8 cellular contexts compared by ENCODE assay signal in genomic region chr17:44331249-44331760, GRCh38. TPM values are rescaled to one million over a fixed set of nuclear protein-coding genes. Genes with fewer than 3 reads are reported as not detected.
DNase-seq lines count a peak whose midpoint lies in the region; ATAC-seq and TF ChIP-seq lines count a peak whose summit lies in the region.

No MANE protein-coding gene starts in this region.

- H3K9me3 ChIP-seq in SJCRH30 (replicated peaks) (no peaks in the 10 kb centered on the region), osteoblast (ENCODE audit: low read depth, low read length) (no peaks in the 10 kb centered on the region)

- H3K27me3 ChIP-seq in SJCRH30 (peaks cover 19% of the 10 kb centered on the region), osteoblast (ENCODE audit: insufficient read depth, low read length) (peaks cover 6% of the 10 kb centered on the region)

- DNase-seq in Daoy (ENCODE audit: low read depth) (peak; percentile 42), MV-4-11 (lab: John Stamatoyannopoulos, UW) (peak; percentile 78), SJCRH30 (peak; percentile 73 to 91), foreskin melanocyte (peak; percentile 60), osteoblast (ENCODE audit: insufficient read length, low spot score, missing footprints) (peak; percentile 86), HPDE6-E6E7 (ENCODE audit: extremely low spot score) (no peak)
- DNase-seq in activated gamma-delta T cell treated with anti-CD3 and anti-CD28 coated beads, Interleukin-2, amount 50 U/mL, for 16 hours (ENCODE audit: low read depth), result peak; percentile 62

- no peaks in the 10 kb centered on the region for H4K20me1 ChIP-seq in osteoblast (ENCODE audit: insufficient read depth, low read length)

- H3K4me1 ChIP-seq in SJCRH30, result no peaks in the 10 kb centered on the region
- peaks cover 8% of the 10 kb centered on the region for H3K4me1 ChIP-seq in osteoblast (ENCODE audit: insufficient read depth, low read length)

- TF ChIP-seq CTCF in osteoblast (IDR thresholded peaks at IDR 0.05; ENCODE audit: extremely low read depth, low read depth, low read length), result peak; percentile 86

- H3K4me3 ChIP-seq in SJCRH30 (no peak overlapping the region), osteoblast (ENCODE audit: insufficient read depth, low read length) (no peak overlapping the region)

- peak overlapping the region; percentile 34 for H2AFZ ChIP-seq in osteoblast (ENCODE audit: low read length)

- no peaks in the 10 kb centered on the region for H3K79me2 ChIP-seq in osteoblast (ENCODE audit: insufficient read depth, low read length)

- H3K36me3 ChIP-seq in SJCRH30, result no peaks in the 10 kb centered on the region
- no peaks in the 10 kb centered on the region for H3K36me3 ChIP-seq in osteoblast (ENCODE audit: insufficient read depth, low read length)

- H3K27ac ChIP-seq in SJCRH30 (no peak overlapping the region), osteoblast (ENCODE audit: low read depth, low read length) (no peak overlapping the region)

- no peak for ATAC-seq in HG02870 (IDR thresholded peaks at IDR 0.05; ENCODE audit: unreplicated experiment)

- no peak overlapping the region for H3K4me2 ChIP-seq in osteoblast (ENCODE audit: insufficient read depth, low read length)

RNA-seq across cellular contexts. Expression of gene SLC25A39, which starts 6.7 kb away (rescaled TPM):
- total RNA-seq in Daoy (2014; rRNA removed; shearing (Covaris generic)), result 65.6 and 89.0 TPM in 2 replicates
- total RNA-seq in SJCRH30 (2014; rRNA removed; shearing (Covaris generic)), result 86.9 and 87.2 TPM in 2 replicates
- total RNA-seq in osteoblast, result 60.1 and 60.7 TPM in 2 replicates

RNA-seq across cellular contexts. Expression of gene GRN, which starts 13.8 kb away (rescaled TPM):
- total RNA-seq in Daoy (2014; rRNA removed; shearing (Covaris generic)), result 63.0 and 84.5 TPM in 2 replicates
- 74.4 and 77.2 TPM in 2 replicates for total RNA-seq in SJCRH30 (2014; rRNA removed; shearing (Covaris generic))
- total RNA-seq in osteoblast, result 382 and 390 TPM in 2 replicates

RNA-seq across cellular contexts. Expression of gene RUNDC3A, which starts 22.9 kb away (rescaled TPM):
- total RNA-seq in Daoy (2014; rRNA removed; shearing (Covaris generic)), result 0.69 TPM in 1 of 2 replicates, not detected in the other
- total RNA-seq in SJCRH30 (2014; rRNA removed; shearing (Covaris generic)), result 0.14 TPM in 1 of 2 replicates, not detected in the other
- under 0.01 TPM in 1 of 2 replicates, not detected in the other for total RNA-seq in osteoblast

RNA-seq across cellular contexts. Expression of gene FAM171A2, which starts 32.3 kb away (rescaled TPM):
- 3.0 and 3.4 TPM in 2 replicates for total RNA-seq in Daoy (2014; rRNA removed; shearing (Covaris generic))
- 11.8 and 13.7 TPM in 2 replicates for total RNA-seq in SJCRH30 (2014; rRNA removed; shearing (Covaris generic))
- 3.5 and 4.3 TPM in 2 replicates for total RNA-seq in osteoblast

RNA-seq across cellular contexts. Expression of gene ITGA2B, which starts 58.1 kb away (rescaled TPM):
- 0.46 TPM in 1 of 2 replicates, not detected in the other for total RNA-seq in Daoy (2014; rRNA removed; shearing (Covaris generic))
- total RNA-seq in SJCRH30 (2014; rRNA removed; shearing (Covaris generic)), result 0.38 and 0.67 TPM in 2 replicates
- total RNA-seq in osteoblast, result 0.59 TPM in 1 of 2 replicates, not detected in the other
